Comparison of ENCODE assay signal across 21 cellular contexts in genomic region chr2:20416723-20417122, GRCh38. TPM values are rescaled to one million over a fixed set of nuclear protein-coding genes. Genes with fewer than 3 reads are reported as not detected.
A peak's percentile ranks its signal among the peaks of the same experiment; 100 is the strongest.
DNase-seq lines count a peak whose midpoint lies in the region; ATAC-seq, FAIRE-seq and TF ChIP-seq lines count a peak whose summit lies in the region.
"Had no signal": no experiment of that assay in that cellular context is flagged by ENCODE, and none has a peak within 500 bp of the region (broad histone marks: within the 10 kb centered on the region; RNA-seq: fewer than 3 reads in every experiment).

No MANE protein-coding gene starts in this region.

- H3K4me2 ChIP-seq in Loucy (ENCODE audit: low read depth, low read length, poor library complexity, severe bottlenecking): peak overlapping the region; percentile 20
- H3K4me2 ChIP-seq in GM12878 (ENCODE audit: control insufficient read depth, insufficient read depth): no peak overlapping the region

- H3K9ac ChIP-seq in Loucy (ENCODE audit: low read depth, low read length, poor library complexity, severe bottlenecking) (no peak overlapping the region), GM12878 (ENCODE audit: control insufficient read depth, insufficient read depth, low read length) (no peak overlapping the region)
- H3K9ac ChIP-seq: GM23248 had no signal

- no peak for TF ChIP-seq EP300 in GM12878 (IDR thresholded peaks at IDR 0.05; ENCODE audit: borderline replicate concordance in 1 of 2, control insufficient read depth in 1 of 2, low read depth in 2 of 2, low read length in 2 of 2)

- TF ChIP-seq CTCF in GM12865 (IDR thresholded peaks at IDR 0.05; ENCODE audit: insufficient read depth, low read depth, low read length, missing control alignments) (no peak), Loucy (conservative IDR thresholded peaks at IDR 0.05; ENCODE audit: low read length) (no peak), GM12878 (IDR thresholded peaks at IDR 0.05 in 2 of 3, conservative IDR thresholded peaks at IDR 0.05 in 1 of 3; ENCODE audit: control insufficient read depth in 2 of 3, extremely low read depth in 1 of 3, insufficient read depth in 1 of 3, low read depth in 3 of 3, low read length in 3 of 3) (no peak)

- POLR2A ChIA-PET in GM12878 (lab: Charles Lee): no interaction called here

- WGBS in GM12878 (ENCODE audit: insufficient coverage, insufficient replicate concordance, low lambda C conversion rate, missing lambda C conversion rate): 0% methylated on average over 1 of the region's 1 CpG

- no peaks in the 10 kb centered on the region for H3K79me2 ChIP-seq in Loucy (ENCODE audit: insufficient read depth, low read length)
- H3K79me2 ChIP-seq in GM12878 (ENCODE audit: control insufficient read depth, insufficient read depth, low read length): no peaks in the 10 kb centered on the region

- H3K4me1 ChIP-seq in Loucy (ENCODE audit: insufficient read depth, low read length, poor library complexity, severe bottlenecking) (peaks cover 20% of the 10 kb centered on the region), GM12878 (ENCODE audit: control insufficient read depth, insufficient read depth, low read length) (no peaks in the 10 kb centered on the region)

- intact Hi-C loops in GM12878 (cut with micrococcal nuclease; ENCODE audit: unreplicated experiment): no loop called here

- H3K9me2 ChIP-seq in Loucy (replicated peaks; ENCODE audit: low read depth, low read length): no peaks in the 10 kb centered on the region

- RAD21 ChIA-PET in GM12878 (lab: Charles Lee; ENCODE audit: unreplicated experiment): no interaction called here

- no peak for ATAC-seq in GM12878
- ATAC-seq: Panc1 had no signal

- H3K4me3 ChIP-seq in GM12865 (ENCODE audit: low read depth, low read length): no peak overlapping the region
- no peak overlapping the region for H3K4me3 ChIP-seq in Loucy (ENCODE audit: low read length, poor library complexity, severe bottlenecking)
- no peak overlapping the region for H3K4me3 ChIP-seq in GM12878
- H3K4me3 ChIP-seq: GM23248 had no signal

- no peak overlapping the region for H3K27ac ChIP-seq in GM12878 (ENCODE audit: control insufficient read depth, insufficient read depth)
- H3K27ac ChIP-seq: GM23248 had no signal

- H3K27me3 ChIP-seq in Loucy (ENCODE audit: insufficient read depth, low read length, poor library complexity, severe bottlenecking) (no peaks in the 10 kb centered on the region), GM12878 (replicated peaks in 1 of 2; ENCODE audit: control insufficient read depth in 2 of 2, insufficient read depth in 2 of 2, low read length in 1 of 2) (no peaks in the 10 kb centered on the region)

- CTCF ChIA-PET in GM12878 (lab: Yijun Ruan, JAX): interaction anchor here (1.3 kb wide), 1 partner anchor 227 kb away, joined by 6 read pairs; no protein-coding TSS in a partner anchor

- SMC1A ChIA-PET in GM12878 (lab: Charles Lee; ENCODE audit: uncharacterized antibody, unreplicated experiment): interaction anchor here (1.4 kb wide), 1 partner anchor 30 kb away, joined by 3 read pairs; the partner anchor contains the start of gene RHOB

- no peaks in the 10 kb centered on the region for H3K36me3 ChIP-seq in Loucy (ENCODE audit: insufficient read depth, low read length)
- no peaks in the 10 kb centered on the region for H3K36me3 ChIP-seq in GM12878 (ENCODE audit: control insufficient read depth in 2 of 2, insufficient read depth in 2 of 2, low read length in 1 of 2)

- FAIRE-seq in GM12878 (lab: Jason Lieb, UNC): peak; percentile 47
- FAIRE-seq: GM12892, GM19239 had no signal

- H2AFZ ChIP-seq in Loucy (ENCODE audit: low read length): peak overlapping the region; percentile 62
- no peak overlapping the region for H2AFZ ChIP-seq in GM12878 (ENCODE audit: control insufficient read depth, low read depth, low read length)
- H2AFZ ChIP-seq: GM23248 had no signal

- in situ Hi-C loops in GM12878 (cut with MboI): no loop called here

- no peak for TF ChIP-seq POLR2A in GM12878 (IDR thresholded peaks at IDR 0.05; ENCODE audit: low read depth, low read length)

- no peak for TF ChIP-seq RAD21 in GM12878 (IDR thresholded peaks at IDR 0.05; ENCODE audit: insufficient read depth, low read depth, low read length)

- H3F3A ChIP-seq in Loucy (ENCODE audit: low read depth): no peaks in the 10 kb centered on the region

- H3K9me3 ChIP-seq in Loucy (ENCODE audit: insufficient read depth, low read depth, low read length) (no peaks in the 10 kb centered on the region), GM12878 (replicated peaks; ENCODE audit: control insufficient read depth, insufficient read depth, low read length) (no peaks in the 10 kb centered on the region; the same call in 2 of the 3 replicates)

- no peaks in the 10 kb centered on the region for H4K20me1 ChIP-seq in Loucy (ENCODE audit: insufficient read depth, low read length, poor library complexity, severe bottlenecking)
- no peaks in the 10 kb centered on the region for H4K20me1 ChIP-seq in GM12878 (ENCODE audit: control insufficient read depth, insufficient read depth)

- BruUV-seq in GM12878 (replicated peaks; lab: Mats Ljungman, UMichigan): no TSS peak

- peak; percentile 37 for DNase-seq in GM12865 (ENCODE audit: low read depth)
- DNase-seq in GM12878 (ENCODE audit: low read depth, low spot score): no peak
- peak; percentile 45 for DNase-seq in superior temporal gyrus (ENCODE audit: extremely low spot score)
- no peak for DNase-seq in C1 segment of cervical spinal cord (lab: John Stamatoyannopoulos, UW)
- no peak for DNase-seq in NCI-H82 treated with DMSO at 0.1 percent for 48 hours (lab: John Stamatoyannopoulos, UW; ENCODE audit: unreplicated experiment)
- DNase-seq in islet precursor cell: no peak
- DNase-seq: CD4-positive, alpha-beta memory T cell; COR-L47; EL; GDM1; GM23248; H7; NCI-H1694 treated with DMSO at 0.1 percent for 48 hours; NCI-H2081; NCI-H2227 treated with DMSO at 0.1 percent for 48 hours; NCI-H526 treated with DMSO at 0.1 percent for 48 hours; SHP77 treated with DMSO at 0.1 percent for 48 hours had no signal

TF ChIP-seq in GM12878, 131 proteins besides CTCF, POLR2A, EP300 and RAD21:
- TF ChIP-seq ATF3 (IDR thresholded peaks at IDR 0.05; ENCODE audit: borderline replicate concordance, extremely low read depth, low read depth, low read length) (no peak), NFIC (IDR thresholded peaks at IDR 0.05; ENCODE audit: low read depth, low read length) (no peak), RCOR1 (conservative IDR thresholded peaks at IDR 0.05; ENCODE audit: low read depth, low read length) (no peak), EZH2 (IDR thresholded peaks at IDR 0.05; ENCODE audit: borderline replicate concordance, control insufficient read depth, low read depth, low read length) (no peak), IKZF1 (conservative IDR thresholded peaks at IDR 0.05) (no peak), ETV6 (conservative IDR thresholded peaks at IDR 0.05 in 1 of 2, IDR thresholded peaks at IDR 0.05 in 1 of 2; ENCODE audit: borderline replicate concordance in 1 of 2, low read depth in 1 of 2) (no peak), ZBED1 (IDR thresholded peaks at IDR 0.05; ENCODE audit: borderline replicate concordance) (no peak), MTA2 (IDR thresholded peaks at IDR 0.05; ENCODE audit: low read depth) (no peak), ZBTB4 (CRISPR knock-in tag; IDR thresholded peaks at IDR 0.05) (no peak)
TF ChIP-seq in GM12878: peak in this region for 0.

RNA-seq across cellular contexts. Expression of gene RHOB, which starts 30.2 kb away (rescaled TPM):
- 10.4 and 10.5 TPM in 2 replicates for total RNA-seq in GM12878 (2013; cell fraction: nucleolus; rRNA removed)
- 4.1 and 4.8 TPM in 2 replicates for total RNA-seq in GM12878 (2014; rRNA removed)
- 1.0 and 1.2 TPM in 2 replicates for total RNA-seq in GM12878 (2014; rRNA removed; fragmentation: Illumina TruSeq; extraction: Trizol)
- 4.0 and 4.5 TPM in 2 replicates for total RNA-seq in GM12878 (2021)
- 3.6 TPM for polyA plus RNA-seq in GM12878 (2011; ENCODE audit: low read depth)
- polyA plus RNA-seq in GM12878 (2011; rRNA removed): 1.1 and 1.8 TPM in 2 replicates
- polyA plus RNA-seq in GM12878 (2011; cell fraction: cytosol; rRNA removed): 1.2 and 1.7 TPM in 2 replicates
- 2.7 and 2.9 TPM in 2 replicates for polyA plus RNA-seq in GM12878 (2011; cell fraction: nucleus; rRNA removed)
- 5.2 and 5.6 TPM in 2 replicates for polyA plus RNA-seq in GM12878 (2012)
- polyA plus RNA-seq in GM12878 (2014; fragmentation: Illumina TruSeq; extraction: Trizol): 0.73 and 1.2 TPM in 2 replicates
- polyA plus RNA-seq in GM12878 (2014; fragmentation: Nextera tagmentation; extraction: Ambion mirVana): under 1 TPM; 0.03 to 0.35 TPM
- 2.8 and 3.0 TPM in 2 replicates for polyA plus RNA-seq in GM12878 (2014; rRNA removed)
- under 1 TPM; 0.45 to 0.87 TPM for polyA plus RNA-seq in GM12878 (2016; fragmentation: Nextera tagmentation; extraction: Ambion mirVana)
- polyA minus RNA-seq in GM12878 (2011; rRNA and poly(A)+ RNA removed): 0.44 and 1.1 TPM in 2 replicates
- 7.8 and 8.4 TPM in 2 replicates for polyA minus RNA-seq in GM12878 (2011; cell fraction: cytosol; rRNA and poly(A)+ RNA removed)
- 5.2 and 8.0 TPM in 2 replicates for polyA minus RNA-seq in GM12878 (2011; cell fraction: nucleus; rRNA and poly(A)+ RNA removed)

Comparison
In these comparisons a context has a peak if more than half of its experiments do, and no peak if none do; other contexts are left out.
1. DNase-seq: peak in GM12865 (single experiment) and superior temporal gyrus (single experiment); none in GM12878 (single experiment), C1 segment of cervical spinal cord (0 of 14), NCI-H82 treated with DMSO at 0.1 percent for 48 hours (single experiment) and islet precursor cell (single experiment).